In the genomic region with DNA sequence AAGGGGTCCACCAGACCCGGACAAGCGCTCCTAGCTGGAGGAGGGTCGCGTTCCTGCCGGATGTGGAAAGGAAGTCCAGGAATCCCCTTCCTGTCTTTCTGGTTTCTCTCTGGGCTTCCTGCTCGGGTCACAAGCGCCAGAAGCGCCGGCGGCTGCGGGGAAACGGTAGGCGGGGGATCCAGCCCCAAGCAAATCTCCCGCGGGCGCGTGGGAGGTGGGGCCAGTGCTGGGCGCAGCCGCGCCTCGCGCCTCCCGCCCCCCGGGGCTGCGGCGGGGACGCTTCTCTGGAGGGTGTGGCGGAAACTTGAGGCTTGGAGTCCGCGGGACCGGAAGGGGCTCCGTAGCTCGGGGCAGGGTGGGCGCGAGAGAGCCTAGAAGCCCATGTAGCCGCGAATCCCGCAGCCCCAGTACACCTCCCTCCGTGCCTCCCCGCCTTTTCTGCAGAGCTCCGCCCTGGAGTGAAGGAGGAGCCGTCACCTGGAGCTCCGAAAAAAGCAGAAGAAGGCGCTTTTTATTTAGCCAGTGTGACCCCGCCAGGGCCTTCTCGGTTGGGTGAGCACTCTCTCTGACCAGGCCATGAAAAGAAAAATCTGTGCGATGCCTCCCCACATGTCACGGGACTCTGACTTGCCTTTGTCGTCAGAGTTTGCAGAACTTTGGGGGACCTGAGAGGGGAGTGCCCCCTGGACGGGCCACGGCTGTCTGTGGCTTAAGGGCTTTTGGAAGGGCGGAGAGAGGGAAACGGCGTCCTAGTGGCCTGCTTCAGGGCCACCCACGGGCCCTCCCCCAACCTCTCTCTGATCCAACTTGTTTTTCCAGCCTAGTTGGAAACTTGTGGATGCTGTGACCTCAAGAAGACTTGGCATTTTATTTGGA, we compare ENCODE assay signal across 8 cellular contexts. TPM values are rescaled to one million over a fixed set of nuclear protein-coding genes. Genes with fewer than 3 reads are reported as not detected.
A peak's percentile ranks its signal among the peaks of the same experiment; 100 is the strongest.
DNase-seq lines count a peak whose midpoint lies in the region; ATAC-seq and TF ChIP-seq lines count a peak whose summit lies in the region.

No MANE protein-coding gene starts in this region.

- DNase-seq in DMS53 (lab: John Stamatoyannopoulos, UW), result peak; percentile 97
- peak; percentile 79 for DNase-seq in HuH-7 (ENCODE audit: low spot score)
- peak; percentile 87 for DNase-seq in RPMI7951 (ENCODE audit: low read depth)
- peak; percentile 55 for DNase-seq in fibroblast of the aortic adventitia (ENCODE audit: low read depth)
- peak; percentile 82 for DNase-seq in nephron progenitor cell
- DNase-seq in stimulated activated naive CD8-positive, alpha-beta T cell treated with anti-CD3 and anti-CD28 coated beads, Interleukin-15, amount 100 ng/mL, for 72 hours, result peak; percentile 95 to 96

- H3K27me3 Mint-ChIP-seq in activated T-helper 17 cell treated with anti-CD3 and anti-CD28 coated beads, Interleukin-2, amount 50 U/mL, for 72 hours, result no peaks in the 10 kb centered on the region
- H3K27me3 Mint-ChIP-seq in nephron progenitor cell (ENCODE audit: low read depth, poor library complexity), result no peaks in the 10 kb centered on the region
- H3K27me3 Mint-ChIP-seq in stimulated activated naive CD8-positive, alpha-beta T cell treated with anti-CD3 and anti-CD28 coated beads, Interleukin-15, amount 100 ng/mL, for 72 hours, result no peaks in the 10 kb centered on the region

- H3K4me3 ChIP-seq in fibroblast of the aortic adventitia (ENCODE audit: low read depth, low read length), result peak overlapping the region; percentile 83

- H3K27ac Mint-ChIP-seq in activated T-helper 17 cell treated with anti-CD3 and anti-CD28 coated beads, Interleukin-2, amount 50 U/mL, for 72 hours, result peak overlapping the region; percentile 90
- peak overlapping the region; percentile 97 for H3K27ac Mint-ChIP-seq in nephron progenitor cell
- peak overlapping the region; percentile 95 to 99 for H3K27ac Mint-ChIP-seq in stimulated activated naive CD8-positive, alpha-beta T cell treated with anti-CD3 and anti-CD28 coated beads, Interleukin-15, amount 100 ng/mL, for 72 hours

- TF ChIP-seq CTCF in fibroblast of the aortic adventitia (IDR thresholded peaks at IDR 0.05; ENCODE audit: insufficient read depth, low read length) (peak; percentile 1), nephron progenitor cell (IDR thresholded peaks at IDR 0.05) (no peak)

- peak; percentile 76 for ATAC-seq in GM21528 (IDR thresholded peaks at IDR 0.05; ENCODE audit: low FRiP score, unreplicated experiment)
- peak; percentile 59 for ATAC-seq in activated T-helper 17 cell treated with anti-CD3 and anti-CD28 coated beads, Interleukin-2, amount 50 U/mL, for 72 hours (replicated peaks)
- ATAC-seq in stimulated activated naive CD8-positive, alpha-beta T cell treated with anti-CD3 and anti-CD28 coated beads, Interleukin-15, amount 100 ng/mL, for 72 hours, result peak; percentile 83

- peaks cover 71% of the 10 kb centered on the region for H3K36me3 Mint-ChIP-seq in activated T-helper 17 cell treated with anti-CD3 and anti-CD28 coated beads, Interleukin-2, amount 50 U/mL, for 72 hours (ENCODE audit: low read depth)
- H3K36me3 Mint-ChIP-seq in nephron progenitor cell (ENCODE audit: low read depth), result peaks cover 28% of the 10 kb centered on the region

- peak overlapping the region; percentile 100 for H3K4me3 Mint-ChIP-seq in activated T-helper 17 cell treated with anti-CD3 and anti-CD28 coated beads, Interleukin-2, amount 50 U/mL, for 72 hours
- H3K4me3 Mint-ChIP-seq in nephron progenitor cell, result peak overlapping the region; percentile 82
- H3K4me3 Mint-ChIP-seq in stimulated activated naive CD8-positive, alpha-beta T cell treated with anti-CD3 and anti-CD28 coated beads, Interleukin-15, amount 100 ng/mL, for 72 hours, result peak overlapping the region; percentile 81 to 89

- peaks cover 8% of the 10 kb centered on the region for H3K9me3 Mint-ChIP-seq in activated T-helper 17 cell treated with anti-CD3 and anti-CD28 coated beads, Interleukin-2, amount 50 U/mL, for 72 hours
- peaks cover 24% of the 10 kb centered on the region for H3K9me3 Mint-ChIP-seq in nephron progenitor cell
- peaks cover 8 to 15% of the 10 kb centered on the region in 2 donors for H3K9me3 Mint-ChIP-seq in stimulated activated naive CD8-positive, alpha-beta T cell treated with anti-CD3 and anti-CD28 coated beads, Interleukin-15, amount 100 ng/mL, for 72 hours

- peaks cover 29% of the 10 kb centered on the region for H3K4me1 Mint-ChIP-seq in activated T-helper 17 cell treated with anti-CD3 and anti-CD28 coated beads, Interleukin-2, amount 50 U/mL, for 72 hours
- peaks cover 49% of the 10 kb centered on the region for H3K4me1 Mint-ChIP-seq in nephron progenitor cell
- peaks cover 41% of the 10 kb centered on the region for H3K4me1 Mint-ChIP-seq in stimulated activated naive CD8-positive, alpha-beta T cell treated with anti-CD3 and anti-CD28 coated beads, Interleukin-15, amount 100 ng/mL, for 72 hours

RNA-seq across cellular contexts. Expression of a gene that starts 21.4 kb away (rescaled TPM):
- 2.8 and 3.4 TPM in 2 replicates for total RNA-seq in RPMI7951 (2014; rRNA removed; shearing (Covaris generic))
- 100 to 1,000 TPM; 146 to 267 TPM for total RNA-seq in activated T-helper 17 cell treated with anti-CD3 and anti-CD28 coated beads, Interleukin-2, amount 50 U/mL, for 72 hours
- 4.6 and 16.7 TPM in 2 replicates for total RNA-seq in fibroblast of the aortic adventitia (ENCODE audit: low replicate concordance)

RNA-seq across cellular contexts. Expression of a gene that starts 40.3 kb away (rescaled TPM):
- total RNA-seq in RPMI7951 (2014; rRNA removed; shearing (Covaris generic)), result not detected in 2 replicates
- 10 to 100 TPM in 1 of 2 donors, 1 to 10 TPM in 1; 6.8 to 11.6 TPM for total RNA-seq in activated T-helper 17 cell treated with anti-CD3 and anti-CD28 coated beads, Interleukin-2, amount 50 U/mL, for 72 hours
- not detected in 2 replicates for total RNA-seq in fibroblast of the aortic adventitia (ENCODE audit: low replicate concordance)

Comparison
In these comparisons a context has a peak if more than half of its experiments do, and no peak if none do; other contexts are left out.
1. Peak in every context shown above with its lines: DNase-seq, ATAC-seq and H3K4me3 ChIP-seq.